In genomic region chr7:6691609-6692106, GRCh38 we compare ENCODE assay signal across 13 cellular contexts. TPM values are rescaled to one million over a fixed set of nuclear protein-coding genes. Genes with fewer than 3 reads are reported as not detected.
DNase-seq lines count a peak whose midpoint lies in the region; ATAC-seq and TF ChIP-seq lines count a peak whose summit lies in the region.
"Had no signal": no experiment of that assay in that cellular context is flagged by ENCODE, and none has a peak within 500 bp of the region (broad histone marks: within the 10 kb centered on the region; RNA-seq: fewer than 3 reads in every experiment).

No MANE protein-coding gene starts in this region.

- no peak overlapping the region for H3K4me3 Mint-ChIP-seq in endodermal cell
- H3K4me3 Mint-ChIP-seq in naive thymus-derived CD4-positive, alpha-beta T cell = no peak overlapping the region
- H3K4me3 Mint-ChIP-seq: stimulated activated naive CD8-positive, alpha-beta T cell treated with anti-CD3 and anti-CD28 coated beads, Interleukin-15, amount 100 ng/mL, for 72 hours had no signal

- 98 to 100% methylated on average over 3 to 4 of the region's 5 CpGs for WGBS in endodermal cell (ENCODE audit: insufficient coverage in 1 of 2, insufficient read length in 1 of 2), 2 experiments

- H3K9me3 ChIP-seq in endodermal cell (ENCODE audit: control insufficient read depth, low read length) = peaks cover 100% of the 10 kb centered on the region
- H3K9me3 ChIP-seq in naive thymus-derived CD4-positive, alpha-beta T cell (ENCODE audit: control insufficient read depth in 2 of 3, low read length in 3 of 3) = peaks cover 28 to 98% (median 57%) of the 10 kb centered on the region in 3 experiments

- no peak for ATAC-seq in naive thymus-derived CD4-positive, alpha-beta T cell
- ATAC-seq in GM18861 (IDR thresholded peaks at IDR 0.05; ENCODE audit: unreplicated experiment) = no peak
- ATAC-seq: stimulated activated naive CD8-positive, alpha-beta T cell treated with anti-CD3 and anti-CD28 coated beads, Interleukin-15, amount 100 ng/mL, for 72 hours had no signal

- intact Hi-C loops in naive thymus-derived CD4-positive, alpha-beta T cell (cut with micrococcal nuclease) = no loop called here
- intact Hi-C loops in head of caudate nucleus (cut with DNase I) = no loop called here

- no peaks in the 10 kb centered on the region for H3K9me3 Mint-ChIP-seq in endodermal cell
- peaks cover 0 to 73% (median 47%) of the 10 kb centered on the region in 11 donors for H3K9me3 Mint-ChIP-seq in naive thymus-derived CD4-positive, alpha-beta T cell

- peak overlapping the region; percentile 72 for H3K4me3 ChIP-seq in endodermal cell (ENCODE audit: low read length)
- H3K4me3 ChIP-seq in naive thymus-derived CD4-positive, alpha-beta T cell (ENCODE audit: low read length) = peak overlapping the region; percentile 8
- H3K4me3 ChIP-seq: cardiac muscle cell had no signal

- H3K36me3 Mint-ChIP-seq in endodermal cell (ENCODE audit: low read depth) = no peaks in the 10 kb centered on the region
- peaks cover 27 to 36% (median 29%) of the 10 kb centered on the region in 5 donors for H3K36me3 Mint-ChIP-seq in naive thymus-derived CD4-positive, alpha-beta T cell

- no peaks in the 10 kb centered on the region for H3K4me1 Mint-ChIP-seq in endodermal cell
- peaks cover 0 to 2% (median 0%) of the 10 kb centered on the region in 7 donors for H3K4me1 Mint-ChIP-seq in naive thymus-derived CD4-positive, alpha-beta T cell
- H3K4me1 Mint-ChIP-seq: stimulated activated naive CD8-positive, alpha-beta T cell treated with anti-CD3 and anti-CD28 coated beads, Interleukin-15, amount 100 ng/mL, for 72 hours had no signal

- no peaks in the 10 kb centered on the region for H3K27me3 ChIP-seq in endodermal cell (ENCODE audit: control insufficient read depth, insufficient read depth, low read length, poor library complexity, severe bottlenecking)
- no peaks in the 10 kb centered on the region for H3K27me3 ChIP-seq in naive thymus-derived CD4-positive, alpha-beta T cell (ENCODE audit: control insufficient read depth in 2 of 2, insufficient read depth in 2 of 2, low read length in 2 of 2)
- H3K27me3 ChIP-seq: cardiac muscle cell had no signal

- H3K9ac ChIP-seq in endodermal cell (ENCODE audit: extremely low read depth, low read length, poor library complexity, severe bottlenecking) = no peak overlapping the region
- H3K9ac ChIP-seq: KMS-11 had no signal

- no peak for TF ChIP-seq CTCF in endodermal cell (conservative IDR thresholded peaks at IDR 0.05)

- H3K27me3 Mint-ChIP-seq in endodermal cell (ENCODE audit: insufficient read depth) = no peaks in the 10 kb centered on the region
- no peaks in the 10 kb centered on the region for H3K27me3 Mint-ChIP-seq in naive thymus-derived CD4-positive, alpha-beta T cell
- H3K27me3 Mint-ChIP-seq: stimulated activated naive CD8-positive, alpha-beta T cell treated with anti-CD3 and anti-CD28 coated beads, Interleukin-15, amount 100 ng/mL, for 72 hours had no signal

- CTCF ChIA-PET in naive thymus-derived CD4-positive, alpha-beta T cell (lab: Charles Lee) = no interaction called here

- H3K27ac ChIP-seq in endodermal cell (ENCODE audit: low read depth, low read length) = no peak overlapping the region
- H3K27ac ChIP-seq in naive thymus-derived CD4-positive, alpha-beta T cell (ENCODE audit: low read depth, low read length) = no peak overlapping the region
- H3K27ac ChIP-seq: cardiac muscle cell, KMS-11 had no signal

- H3K27ac Mint-ChIP-seq in endodermal cell = no peak overlapping the region
- H3K27ac Mint-ChIP-seq in naive thymus-derived CD4-positive, alpha-beta T cell = peak overlapping the region in 5 of 9 donors; percentile 25 to 80 (median 32)
- H3K27ac Mint-ChIP-seq: stimulated activated naive CD8-positive, alpha-beta T cell treated with anti-CD3 and anti-CD28 coated beads, Interleukin-15, amount 100 ng/mL, for 72 hours had no signal

- DNase-seq in GM04504 (ENCODE audit: low read depth) (peak; percentile 1), M059J (ENCODE audit: low read depth) (peak; percentile 31), endodermal cell (no peak), nucleus accumbens (lab: John Stamatoyannopoulos, UW) (no peak), head of caudate nucleus (no peak)
- DNase-seq in naive thymus-derived CD4-positive, alpha-beta T cell = no peak
- DNase-seq: activated CD8-positive, alpha-beta memory T cell treated with anti-CD3 and anti-CD28 coated beads for 24 hours; DND-41; NCI-H774; stimulated activated naive CD8-positive, alpha-beta T cell treated with anti-CD3 and anti-CD28 coated beads, Interleukin-15, amount 100 ng/mL, for 72 hours had no signal

- H3K4me1 ChIP-seq in endodermal cell (ENCODE audit: control insufficient read depth, insufficient read depth, low read length) = no peaks in the 10 kb centered on the region
- no peaks in the 10 kb centered on the region for H3K4me1 ChIP-seq in naive thymus-derived CD4-positive, alpha-beta T cell (ENCODE audit: control insufficient read depth in 2 of 2, insufficient read depth in 2 of 2, low read length in 2 of 2)

- H3K36me3 ChIP-seq in endodermal cell (ENCODE audit: control insufficient read depth, insufficient read depth, low read length) = peaks cover 100% of the 10 kb centered on the region
- H3K36me3 ChIP-seq in naive thymus-derived CD4-positive, alpha-beta T cell (ENCODE audit: control insufficient read depth in 2 of 3, insufficient read depth in 3 of 3, low read length in 3 of 3) = peaks cover 61 to 98% (median 72%) of the 10 kb centered on the region in 3 experiments

- POLR2A ChIA-PET in naive thymus-derived CD4-positive, alpha-beta T cell (lab: Charles Lee) = interaction anchor here (0.6 to 0.8 kb wide), 2 partner anchors 15 to 898 kb away, joined by 3 read pairs; partner anchors contain the start of gene ZNF12

RNA-seq across cellular contexts. Expression of gene ZNF12, which starts 15.1 kb away (rescaled TPM):
- 13.7 and 19.9 TPM in 2 replicates for total RNA-seq in M059J (2014; rRNA removed; shearing (Covaris generic))
- 10 to 100 TPM; 24.2 to 29.4 TPM for total RNA-seq in endodermal cell
- 20.5 TPM for polyA plus RNA-seq in endodermal cell (2013, experiment 1 of 2)
- polyA plus RNA-seq in endodermal cell (2013, experiment 2 of 2) = 19.9 TPM
- 10 to 100 TPM; 26.2 to 58.1 (median 29.3) TPM for total RNA-seq in naive thymus-derived CD4-positive, alpha-beta T cell
- polyA plus RNA-seq in naive thymus-derived CD4-positive, alpha-beta T cell = 10 to 100 TPM; 25.2 to 33.4 TPM

RNA-seq across cellular contexts. Expression of gene ZNF316, which starts 54.5 kb away (rescaled TPM):
- 5.6 and 7.8 TPM in 2 replicates for total RNA-seq in M059J (2014; rRNA removed; shearing (Covaris generic))
- total RNA-seq in endodermal cell = 10 to 100 TPM; 21.4 to 29.6 TPM
- 33.6 TPM for polyA plus RNA-seq in endodermal cell (2013, experiment 1 of 2)
- polyA plus RNA-seq in endodermal cell (2013, experiment 2 of 2) = 24.9 TPM
- 10 to 100 TPM; 24.5 to 71.6 (median 55.4) TPM for total RNA-seq in naive thymus-derived CD4-positive, alpha-beta T cell
- 1 to 10 TPM in 1 of 2 donors, under 1 TPM in 1; 0.66 to 4.4 TPM for polyA plus RNA-seq in naive thymus-derived CD4-positive, alpha-beta T cell

Comparison
In these comparisons a context has a peak if more than half of its experiments do, and no peak if none do; other contexts are left out.
1. DNase-seq: peak in GM04504 (single experiment) and M059J (single experiment); none in endodermal cell (single experiment), naive thymus-derived CD4-positive, alpha-beta T cell (0 of 9), nucleus accumbens (0 of 56) and head of caudate nucleus (0 of 42).